ENCODE assay signal across 17 cellular contexts in the genomic region with DNA sequence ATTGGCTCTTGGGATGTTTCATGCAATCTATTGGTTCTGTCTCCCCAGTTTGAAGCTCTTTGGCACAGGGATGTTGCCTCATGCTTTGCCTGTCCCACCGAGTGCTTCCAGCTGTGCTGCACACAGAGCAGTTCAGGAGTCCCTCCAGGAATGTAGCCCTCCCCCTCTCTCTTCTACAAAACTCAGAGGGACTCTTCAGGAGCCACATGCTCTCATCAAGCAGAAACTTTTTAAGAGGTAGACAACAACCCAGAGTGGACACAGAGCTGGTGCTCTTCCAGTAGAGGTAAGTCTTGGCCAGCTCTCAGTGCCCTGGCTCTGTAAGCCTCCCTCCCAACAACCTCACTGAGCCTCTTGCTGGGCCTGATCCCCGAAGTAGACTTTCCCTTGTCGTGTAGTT. TPM values are rescaled to one million over a fixed set of nuclear protein-coding genes. Genes with fewer than 3 reads are reported as not detected.
DNase-seq lines count a peak whose midpoint lies in the region; ATAC-seq, FAIRE-seq and TF ChIP-seq lines count a peak whose summit lies in the region.
"Had no signal": no experiment of that assay in that cellular context is flagged by ENCODE, and none has a peak within 500 bp of the region (broad histone marks: within the 10 kb centered on the region; RNA-seq: fewer than 3 reads in every experiment).

No MANE protein-coding gene starts in this region.

- no peak overlapping the region for H3K9ac ChIP-seq in H1 (replicated peaks in 1 of 4; ENCODE audit: extremely low read depth in 1 of 4, low read depth in 3 of 4, low read length in 3 of 4)

- H3K27ac ChIP-seq in GM23338 (ENCODE audit: low read depth) (no peak overlapping the region), H1 (ENCODE audit: low read depth, low read length) (no peak overlapping the region; the same call in 1 of the 2 replicates), stomach (peak overlapping the region; percentile 53 to 70 (median 59))

- H2BK5ac ChIP-seq in H1 (ENCODE audit: low read depth, low read length): no peak overlapping the region

- no peaks in the 10 kb centered on the region for H3K79me2 ChIP-seq in GM23338 (replicated peaks; ENCODE audit: insufficient read depth)
- H3K79me2 ChIP-seq in H1 (ENCODE audit: control insufficient read depth in 1 of 2, insufficient read depth in 2 of 2, low read length in 2 of 2): no peaks in the 10 kb centered on the region

- H3K4me1 ChIP-seq in GM23338 (ENCODE audit: insufficient read depth) (peaks cover 31% of the 10 kb centered on the region), H1 (replicated peaks in 1 of 4; ENCODE audit: control insufficient read depth in 3 of 4, insufficient read depth in 4 of 4, low read length in 3 of 4) (peaks cover 0 to 11% (median 4%) of the 10 kb centered on the region in 4 experiments; a peak in 3 of 7 replicates), stomach (peaks cover 6 to 25% (median 10%) of the 10 kb centered on the region in 4 donors)

- POLR2A ChIA-PET in H1 (lab: Charles Lee; ENCODE audit: partially characterized antibody): interaction anchor here (1.0 to 9.0 kb wide), 10 partner anchors 12 to 54 kb away, joined by 3 to 113 read pairs (median 6); a partner anchor contains a TSS
- POLR2A ChIA-PET in T-cell (lab: Charles Lee): no interaction called here

- no peak for TF ChIP-seq RAD21 in H1 (IDR thresholded peaks at IDR 0.05 in 1 of 2, conservative IDR thresholded peaks at IDR 0.05 in 1 of 2; ENCODE audit: low read depth in 2 of 2, low read length in 2 of 2)

- peak overlapping the region; percentile 2; the same call in 1 of the 2 replicates for H3K27ac Mint-ChIP-seq in GM23338
- H3K27ac Mint-ChIP-seq in T-cell: no peak overlapping the region
- H3K27ac Mint-ChIP-seq: activated CD4-positive, alpha-beta T cell treated with anti-CD3 and anti-CD28 coated beads for 36 hours; activated naive CD8-positive, alpha-beta T cell treated with anti-CD3 and anti-CD28 coated beads, Interleukin-2, amount 50 U/mL, for 24 hours had no signal

- TF ChIP-seq EP300 in H1 (IDR thresholded peaks at IDR 0.05; ENCODE audit: borderline replicate concordance in 1 of 2, low read depth in 2 of 2, low read length in 2 of 2): no peak
- no peak for TF ChIP-seq EP300 in stomach (IDR thresholded peaks at IDR 0.05)

- H3K36me3 Mint-ChIP-seq in GM23338 (ENCODE audit: low read depth) (no peaks in the 10 kb centered on the region), T-cell (no peaks in the 10 kb centered on the region)

- ATAC-seq in GM23338 (peak; percentile 88), left colon (no peak), T-cell (replicated peaks in 1 of 4) (no peak), GM19467 (IDR thresholded peaks at IDR 0.05; ENCODE audit: unreplicated experiment) (no peak)
- ATAC-seq: activated CD4-positive, alpha-beta T cell treated with anti-CD3 and anti-CD28 coated beads for 36 hours; activated naive CD8-positive, alpha-beta T cell treated with anti-CD3 and anti-CD28 coated beads, Interleukin-2, amount 50 U/mL, for 24 hours had no signal

- H3K4me3 Mint-ChIP-seq in GM23338: peak overlapping the region; percentile 20; the same call in 1 of the 3 replicates
- no peak overlapping the region for H3K4me3 Mint-ChIP-seq in T-cell
- H3K4me3 Mint-ChIP-seq: activated CD4-positive, alpha-beta T cell treated with anti-CD3 and anti-CD28 coated beads for 36 hours; activated naive CD8-positive, alpha-beta T cell treated with anti-CD3 and anti-CD28 coated beads, Interleukin-2, amount 50 U/mL, for 24 hours had no signal

- H3K9me3 Mint-ChIP-seq in GM23338 (no peaks in the 10 kb centered on the region), T-cell (no peaks in the 10 kb centered on the region)
- H3K9me3 Mint-ChIP-seq: activated naive CD8-positive, alpha-beta T cell treated with anti-CD3 and anti-CD28 coated beads, Interleukin-2, amount 50 U/mL, for 24 hours had no signal

- H3K9me3 ChIP-seq in H1 (ENCODE audit: insufficient read depth in 2 of 2, low read depth in 1 of 2, low read length in 1 of 2) (no peaks in the 10 kb centered on the region), stomach (no peaks in the 10 kb centered on the region)

- peak overlapping the region; percentile 42; the same call in 1 of the 2 replicates for H2BK12ac ChIP-seq in H1 (ENCODE audit: low read depth, low read length)

- no peak overlapping the region for H2AFZ ChIP-seq in GM23338
- peak overlapping the region; percentile 73 for H2AFZ ChIP-seq in H1 (ENCODE audit: low read length)

- 0 out of 2 replicates have a peak overlapping the region, but pooled peaks have one; percentile 34 for H2BK15ac ChIP-seq in H1 (ENCODE audit: low read length)

- H3K79me1 ChIP-seq in H1 (ENCODE audit: low read depth, low read length): no peaks in the 10 kb centered on the region

- H3K4me3 ChIP-seq in GM23338: no peak overlapping the region
- no peak overlapping the region for H3K4me3 ChIP-seq in H1 (ENCODE audit: extremely low read depth in 1 of 4, insufficient read depth in 2 of 4, low read depth in 3 of 4, low read length in 4 of 4)
- H3K4me3 ChIP-seq in stomach: no peak overlapping the region

- TF ChIP-seq CTCF in GM23338 (conservative IDR thresholded peaks at IDR 0.05; ENCODE audit: low read depth in 2 of 2): no peak
- TF ChIP-seq CTCF in H1 (IDR thresholded peaks at IDR 0.05; ENCODE audit: control extremely low read depth in 1 of 3, insufficient read depth in 1 of 3, low read depth in 1 of 3, low read length in 3 of 3): no peak
- no peak for TF ChIP-seq CTCF in stomach (IDR thresholded peaks at IDR 0.05)

- H3K27me3 ChIP-seq in GM23338 (ENCODE audit: insufficient read depth): no peaks in the 10 kb centered on the region
- no peaks in the 10 kb centered on the region for H3K27me3 ChIP-seq in H1 (replicated peaks in 1 of 4; ENCODE audit: control insufficient read depth in 3 of 4, extremely low read depth in 1 of 4, insufficient read depth in 3 of 4, low read length in 3 of 4)
- H3K27me3 ChIP-seq in stomach: no peaks in the 10 kb centered on the region

- no peak overlapping the region for H2AK5ac ChIP-seq in H1 (ENCODE audit: low read depth, low read length)

- H3K56ac ChIP-seq in H1 (replicated peaks; ENCODE audit: insufficient read length, low read depth, low read length): no peak overlapping the region

- FAIRE-seq in H1 (lab: Jason Lieb, UNC): peak; percentile 60
- FAIRE-seq: colon had no signal

- no peak overlapping the region for H4K8ac ChIP-seq in H1 (ENCODE audit: extremely low read depth, insufficient read depth, low read length)

- intact Hi-C loops in left colon (cut with DNase I, micrococcal nuclease): loop anchor here in 1 of 2 donors (5.0 kb wide), 1 partner anchor 47 kb away; no protein-coding TSS in a partner anchor
- intact Hi-C loops in stomach (cut with DNase I; ENCODE audit: low total_unique reads): no loop called here

- H3K36me3 ChIP-seq in GM23338 (ENCODE audit: insufficient read depth): no peaks in the 10 kb centered on the region
- no peaks in the 10 kb centered on the region for H3K36me3 ChIP-seq in H1 (ENCODE audit: control insufficient read depth in 2 of 4, insufficient read depth in 4 of 4, low read length in 3 of 4)
- H3K36me3 ChIP-seq in stomach: no peaks in the 10 kb centered on the region

- WGBS in H1 (ENCODE audit: extremely low coverage in 1 of 2, insufficient coverage in 1 of 2, insufficient read length in 1 of 2, insufficient replicate concordance in 2 of 2, low coverage in 1 of 2, low lambda C conversion rate in 2 of 2, missing lambda C conversion rate in 1 of 2), 2 experiments: 38% methylated on average over 3 of the region's 3 CpGs; no CpG with 5 or more reads in 1 of the 2 experiments
- WGBS in stomach, 5 donors: 20 to 39% (median 26%) methylated on average over 3 of the region's 3 CpGs

- no peak overlapping the region for H2BK20ac ChIP-seq in H1 (ENCODE audit: low read length)

- H3K18ac ChIP-seq in H1 (ENCODE audit: extremely low read depth, low read length): peak overlapping the region; percentile 21; the same call in 1 of the 2 replicates

- 0 out of 2 replicates have a peak overlapping the region, but pooled peaks have one; percentile 31 for H3K4me2 ChIP-seq in GM23338
- peak overlapping the region; percentile 25 to 32; a peak in 2 of 4 replicates for H3K4me2 ChIP-seq in H1 (ENCODE audit: insufficient read depth in 1 of 2, low read depth in 2 of 2, low read length in 2 of 2)

- TF ChIP-seq POLR2A in H1 (IDR thresholded peaks at IDR 0.05; ENCODE audit: control extremely low read depth in 1 of 2, low read depth in 2 of 2, low read length in 2 of 2) (no peak), stomach (IDR thresholded peaks at IDR 0.05) (no peak)

- no peaks in the 10 kb centered on the region for H4K20me1 ChIP-seq in GM23338 (replicated peaks; ENCODE audit: insufficient read depth)
- H4K20me1 ChIP-seq in H1 (replicated peaks in 1 of 2; ENCODE audit: control insufficient read depth in 1 of 2, insufficient read depth in 2 of 2, low read length in 2 of 2): no peaks in the 10 kb centered on the region

- H3K4ac ChIP-seq in H1 (replicated peaks; ENCODE audit: insufficient read length, low read depth, low read length): no peak overlapping the region

- CTCF ChIA-PET in H1 (lab: Charles Lee; ENCODE audit: partially characterized antibody): interaction anchor here (0.6 to 32.7 kb wide), 11 partner anchors 11 to 269 kb away, joined by 3 to 786 read pairs (median 6); a partner anchor contains a TSS
- CTCF ChIA-PET in T-cell (lab: Charles Lee): interaction anchor here in 1 of 2 donors (0.8 to 1.0 kb wide), 2 partner anchors 15 to 16 kb away, joined by 3 to 4 read pairs; no protein-coding TSS in a partner anchor

- no peak overlapping the region for H4K5ac ChIP-seq in H1 (ENCODE audit: insufficient read length, low read depth, low read length)

- H3K14ac ChIP-seq in H1 (ENCODE audit: insufficient read length): no peak overlapping the region

- no peak overlapping the region for H2BK120ac ChIP-seq in H1 (replicated peaks; ENCODE audit: low read depth, low read length)

- H3F3A ChIP-seq in GM23338 (replicated peaks; ENCODE audit: low read depth): no peaks in the 10 kb centered on the region

- no peaks in the 10 kb centered on the region for H3K9me2 ChIP-seq in GM23338 (ENCODE audit: insufficient read depth)

- DNase-seq in GM23338 (ENCODE audit: low spot score) (peak; percentile 72), H1 (ENCODE audit: low read depth in 1 of 2, low spot score in 2 of 2) (no peak), left colon (peak; percentile 22 to 34), stomach (no peak), T-cell (no peak)
- no peak for DNase-seq in effector CD8-positive, alpha-beta T cell (lab: John Stamatoyannopoulos, UW)
- no peak for DNase-seq in activated CD4-positive, CD25-positive, alpha-beta regulatory T cell treated with anti-CD3 and anti-CD28 coated beads, Interleukin-2, amount 50 U/mL, for 72 hours
- DNase-seq: activated CD4-positive, alpha-beta T cell treated with anti-CD3 and anti-CD28 coated beads for 36 hours; activated naive CD8-positive, alpha-beta T cell treated with anti-CD3 and anti-CD28 coated beads, Interleukin-2, amount 50 U/mL, for 24 hours; EL; erythroblast; hippocampal formation; NCI-H1694; RPMI8226; T-helper 2 cell had no signal

- H3K4me1 Mint-ChIP-seq in GM23338 (peaks cover 40% of the 10 kb centered on the region), T-cell (no peaks in the 10 kb centered on the region)
- H3K4me1 Mint-ChIP-seq: activated naive CD8-positive, alpha-beta T cell treated with anti-CD3 and anti-CD28 coated beads, Interleukin-2, amount 50 U/mL, for 24 hours had no signal

- no peaks in the 10 kb centered on the region for H3K23me2 ChIP-seq in H1 (ENCODE audit: low read depth, low read length)

- H4K91ac ChIP-seq in H1 (replicated peaks; ENCODE audit: insufficient read length, low read length): no peak overlapping the region

- H3K27me3 Mint-ChIP-seq in GM23338 (ENCODE audit: insufficient read depth, low read depth, poor library complexity): peaks cover 8% of the 10 kb centered on the region
- peaks cover 17 to 37% of the 10 kb centered on the region in 2 donors for H3K27me3 Mint-ChIP-seq in T-cell

- no peak overlapping the region for H3K23ac ChIP-seq in H1 (ENCODE audit: insufficient read length)

RNA-seq across cellular contexts. Expression of a gene that starts 11.6 kb away (rescaled TPM):
- total RNA-seq in GM23338 (2014; rRNA removed; shearing (Covaris generic)): 30.4 and 32.0 TPM in 2 replicates
- 5.2 and 5.4 TPM in 2 replicates for polyA plus RNA-seq in GM23338 (2016; fragmentation: Nextera tagmentation; extraction: Ambion mirVana)
- total RNA-seq in H1 (2021; fragmentation: NEBNext Ultra II Directional; extraction: Animal tissue kit (Norgen Biotek cat#: 25700)): 17.9 and 18.3 TPM in 2 replicates
- 5.6 and 6.4 TPM in 2 replicates for polyA plus RNA-seq in H1 (2011; rRNA removed)
- 7.0 TPM for polyA plus RNA-seq in H1 (2011; cell fraction: cytosol; rRNA removed)
- polyA plus RNA-seq in H1 (2011; cell fraction: nucleus; rRNA removed): 5.8 TPM
- polyA plus RNA-seq in H1 (2012, experiment 1 of 2): 6.1 to 9.7 TPM (median 7.1 TPM) in 4 replicates
- polyA plus RNA-seq in H1 (2012, experiment 2 of 2): 1.8 TPM
- polyA plus RNA-seq in H1 (2013, experiment 1 of 2): 7.0 TPM
- 7.3 TPM for polyA plus RNA-seq in H1 (2013, experiment 2 of 2)
- polyA minus RNA-seq in H1 (2011; rRNA and poly(A)+ RNA removed): 9.1 and 10.0 TPM in 2 replicates
- polyA minus RNA-seq in H1 (2011; cell fraction: cytosol; rRNA and poly(A)+ RNA removed): 13.1 TPM
- 15.7 TPM for polyA minus RNA-seq in H1 (2011; cell fraction: nucleus; rRNA and poly(A)+ RNA removed)
- total RNA-seq in left colon: 1 to 10 TPM; 2.0 to 3.1 TPM
- 10 to 100 TPM in 2 of 5 donors, 1 to 10 TPM in 3; 1.2 to 11.9 (median 9.5) TPM for total RNA-seq in stomach
- 1 to 10 TPM in 2 of 3 donors, under 1 TPM in 1; 0.78 to 2.1 (median 2.0) TPM for polyA plus RNA-seq in stomach
- total RNA-seq in T-cell: under 1 TPM in 3 of 5 donors, not detected in 2; 0.06 to 0.16 (median 0.09) TPM

RNA-seq across cellular contexts. Expression of a gene that starts 52.1 kb away (rescaled TPM):
- 816 and 885 TPM in 2 replicates for total RNA-seq in GM23338 (2014; rRNA removed; shearing (Covaris generic))
- polyA plus RNA-seq in GM23338 (2016; fragmentation: Nextera tagmentation; extraction: Ambion mirVana): 612 and 652 TPM in 2 replicates
- total RNA-seq in H1 (2021; fragmentation: NEBNext Ultra II Directional; extraction: Animal tissue kit (Norgen Biotek cat#: 25700)): 674 and 687 TPM in 2 replicates
- polyA plus RNA-seq in H1 (2011; rRNA removed): 358 and 537 TPM in 2 replicates
- polyA plus RNA-seq in H1 (2011; cell fraction: cytosol; rRNA removed): 435 TPM
- 524 TPM for polyA plus RNA-seq in H1 (2011; cell fraction: nucleus; rRNA removed)
- 723 to 793 TPM (median 760 TPM) in 4 replicates for polyA plus RNA-seq in H1 (2012, experiment 1 of 2)
- polyA plus RNA-seq in H1 (2012, experiment 2 of 2): 849 TPM
- polyA plus RNA-seq in H1 (2013, experiment 1 of 2): 237 TPM
- 221 TPM for polyA plus RNA-seq in H1 (2013, experiment 2 of 2)
- polyA minus RNA-seq in H1 (2011; rRNA and poly(A)+ RNA removed): 445 and 464 TPM in 2 replicates
- 207 TPM for polyA minus RNA-seq in H1 (2011; cell fraction: cytosol; rRNA and poly(A)+ RNA removed)
- polyA minus RNA-seq in H1 (2011; cell fraction: nucleus; rRNA and poly(A)+ RNA removed): 241 TPM
- 1 to 10 TPM; 4.6 to 8.6 TPM for total RNA-seq in left colon
- total RNA-seq in stomach: 10 to 100 TPM in 4 of 5 donors, 1 to 10 TPM in 1; 2.3 to 33.0 (median 21.3) TPM
- polyA plus RNA-seq in stomach: 10 to 100 TPM; 27.8 to 45.8 (median 29.5) TPM
- total RNA-seq in T-cell: 10 to 100 TPM in 3 of 5 donors, 1 to 10 TPM in 2; 7.8 to 27.4 (median 14.3) TPM

Comparison
In these comparisons a context has a peak if more than half of its experiments do, and no peak if none do; other contexts are left out.
1. DNase-seq: peak in GM23338 (single experiment) and left colon (2 of 2); none in H1 (0 of 2), stomach (single experiment), effector CD8-positive, alpha-beta T cell (single experiment), activated CD4-positive, CD25-positive, alpha-beta regulatory T cell treated with anti-CD3 and anti-CD28 coated beads, Interleukin-2, amount 50 U/mL, for 72 hours (single experiment) and T-cell (0 of 34).
2. H3K27ac ChIP-seq: peak in stomach (5 of 5); none in GM23338 (single experiment) and H1 (single experiment).
3. RNA of a gene that starts 52.1 kb away (total RNA-seq): 816 to 885 TPM in GM23338 and 674 to 687 TPM in H1; 2.3 to 33.0 TPM in stomach, 7.8 to 27.4 TPM in T-cell and 4.6 to 8.6 TPM in left colon; every median in the first group is over 10 times any median in the second.